8 cellular contexts compared by ENCODE assay signal in the genomic region with DNA sequence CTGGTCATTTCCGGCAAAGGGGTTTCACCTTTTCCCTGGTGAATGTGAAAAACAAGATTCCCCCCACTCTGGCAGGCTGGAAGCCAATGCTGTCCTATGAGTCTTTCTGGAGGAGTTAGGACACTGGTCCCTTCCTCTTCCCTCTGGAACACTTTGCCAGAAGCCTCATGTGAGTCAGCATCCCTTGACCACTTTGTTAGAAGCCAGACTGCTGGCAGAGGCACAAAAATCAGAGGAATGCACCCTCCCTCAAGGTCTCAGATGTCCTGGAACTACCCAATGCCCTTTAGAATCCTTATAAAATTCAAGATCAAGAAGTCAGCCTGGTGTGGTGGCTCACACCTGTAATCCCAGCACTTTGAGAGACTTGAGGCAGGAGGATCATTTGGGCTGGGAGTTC. TPM values are rescaled to one million over a fixed set of nuclear protein-coding genes. Genes with fewer than 3 reads are reported as not detected.
DNase-seq lines count a peak whose midpoint lies in the region; ATAC-seq, FAIRE-seq and TF ChIP-seq lines count a peak whose summit lies in the region.

No MANE protein-coding gene starts in this region.

- DNase-seq in H54 (ENCODE audit: insufficient read length, low spot score), result peak; percentile 68
- DNase-seq in body of pancreas, result peak; percentile 50 to 80 (median 62)
- DNase-seq in iPS-NIHi11 (ENCODE audit: low spot score), result peak; percentile 60
- no peak for DNase-seq in spleen
- no peak for DNase-seq in DMS79 treated with DMSO at 0.1 percent for 48 hours (lab: John Stamatoyannopoulos, UW)
- DNase-seq in activated gamma-delta T cell (lab: John Stamatoyannopoulos, UW), result no peak
- DNase-seq in HAP-1 (ENCODE audit: low spot score in 2 of 2), result no peak

- FAIRE-seq in H54 (lab: Jason Lieb, UNC), result peak; percentile 95

- H3K4me1 ChIP-seq in body of pancreas, result peaks cover 5% of the 10 kb centered on the region
- peaks cover 4 to 43% (median 21%) of the 10 kb centered on the region in 6 donors for H3K4me1 ChIP-seq in spleen
- no peaks in the 10 kb centered on the region for H3K4me1 ChIP-seq in HAP-1

- WGBS in body of pancreas, 2 donors, result 55 to 68% methylated on average over 1 of the region's 1 CpG
- 56 to 72% (median 58%) methylated on average over 1 of the region's 1 CpG for WGBS in spleen, 5 donors

- H3K36me3 ChIP-seq in body of pancreas (replicated peaks in 1 of 2; ENCODE audit: insufficient read depth in 1 of 2, low read depth in 2 of 2), result no peaks in the 10 kb centered on the region
- H3K36me3 ChIP-seq in spleen, result no peaks in the 10 kb centered on the region
- H3K36me3 ChIP-seq in HAP-1 (replicated peaks), result no peaks in the 10 kb centered on the region

- no peak overlapping the region for H3K4me3 ChIP-seq in body of pancreas
- no peak overlapping the region for H3K4me3 ChIP-seq in spleen
- H3K4me3 ChIP-seq in HAP-1, result no peak overlapping the region

- no peak for TF ChIP-seq POLR2A in H54 (IDR thresholded peaks at IDR 0.05; ENCODE audit: low read depth, low read length)
- no peak for TF ChIP-seq POLR2A in body of pancreas (IDR thresholded peaks at IDR 0.05)
- TF ChIP-seq POLR2A in spleen (IDR thresholded peaks at IDR 0.05), result no peak

- H3K27me3 ChIP-seq in body of pancreas, result no peaks in the 10 kb centered on the region
- no peaks in the 10 kb centered on the region for H3K27me3 ChIP-seq in spleen (replicated peaks in 1 of 7)
- no peaks in the 10 kb centered on the region for H3K27me3 ChIP-seq in HAP-1 (ENCODE audit: low read depth)

- in situ Hi-C loops in HAP-1 (cut with MboI; ENCODE audit: low sequenced_read_pairs), result no loop called here

- ATAC-seq in body of pancreas, result peak; percentile 81
- ATAC-seq in HG02852 (IDR thresholded peaks at IDR 0.05; ENCODE audit: unreplicated experiment), result no peak

- no peak for TF ChIP-seq CTCF in body of pancreas (IDR thresholded peaks at IDR 0.05)
- no peak for TF ChIP-seq CTCF in spleen (IDR thresholded peaks at IDR 0.05 in 8 of 11, conservative IDR thresholded peaks at IDR 0.05 in 3 of 11)

- H3K9me3 ChIP-seq in body of pancreas, result no peaks in the 10 kb centered on the region
- H3K9me3 ChIP-seq in spleen, result no peaks in the 10 kb centered on the region
- no peaks in the 10 kb centered on the region for H3K9me3 ChIP-seq in HAP-1

- H3K27ac ChIP-seq in body of pancreas (peak overlapping the region in 2 of 4 donors; percentile 56 to 58), spleen (peak overlapping the region in 6 of 8 donors; percentile 18 to 65 (median 38))

- intact Hi-C loops in body of pancreas (cut with DNase I), result no loop called here
- intact Hi-C loops in spleen (cut with DNase I; ENCODE audit: low total_unique reads), result no loop called here

RNA-seq across cellular contexts. Expression of a gene that starts 26.6 kb away (rescaled TPM):
- total RNA-seq in body of pancreas (10 to 100 TPM; 73.5 to 88.7 TPM), spleen (100 to 1,000 TPM in 5 of 7 donors, 10 to 100 TPM in 2; 71.9 to 227 (median 126) TPM)
- polyA plus RNA-seq in spleen, result 10 to 100 TPM in 1 of 3 donors, 1 to 10 TPM in 2; 7.4 to 14.8 (median 9.8) TPM

Comparison
In these comparisons a context has a peak if more than half of its experiments do, and no peak if none do; other contexts are left out.
1. DNase-seq: peak in H54 (single experiment), body of pancreas (4 of 4) and iPS-NIHi11 (single experiment); none in spleen (single experiment), DMS79 treated with DMSO at 0.1 percent for 48 hours (single experiment), activated gamma-delta T cell (single experiment) and HAP-1 (0 of 2).